1 cellular context compared by ENCODE assay signal in genomic region chr11:61828629-61829407, GRCh38.
TF ChIP-seq lines count a peak whose summit lies in the region.

No MANE protein-coding gene starts in this region.

TF ChIP-seq in HepG2, 621 proteins besides CTCF, POLR2A, EP300 and RAD21 (continued from another document and continues in another):
- TF ChIP-seq, protein P1, sequence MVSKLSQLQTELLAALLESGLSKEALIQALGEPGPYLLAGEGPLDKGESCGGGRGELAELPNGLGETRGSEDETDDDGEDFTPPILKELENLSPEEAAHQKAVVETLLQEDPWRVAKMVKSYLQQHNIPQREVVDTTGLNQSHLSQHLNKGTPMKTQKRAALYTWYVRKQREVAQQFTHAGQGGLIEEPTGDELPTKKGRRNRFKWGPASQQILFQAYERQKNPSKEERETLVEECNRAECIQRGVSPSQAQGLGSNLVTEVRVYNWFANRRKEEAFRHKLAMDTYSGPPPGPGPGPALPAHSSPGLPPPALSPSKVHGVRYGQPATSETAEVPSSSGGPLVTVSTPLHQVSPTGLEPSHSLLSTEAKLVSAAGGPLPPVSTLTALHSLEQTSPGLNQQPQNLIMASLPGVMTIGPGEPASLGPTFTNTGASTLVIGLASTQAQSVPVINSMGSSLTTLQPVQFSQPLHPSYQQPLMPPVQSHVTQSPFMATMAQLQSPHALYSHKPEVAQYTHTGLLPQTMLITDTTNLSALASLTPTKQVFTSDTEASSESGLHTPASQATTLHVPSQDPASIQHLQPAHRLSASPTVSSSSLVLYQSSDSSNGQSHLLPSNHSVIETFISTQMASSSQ (IDR thresholded peaks at IDR 0.05; ENCODE audit: low read depth) = no peak
- TF ChIP-seq, protein P1 (CRISPR knock-in tag; IDR thresholded peaks at IDR 0.05; ENCODE audit: borderline replicate concordance) = no peak
- TF ChIP-seq CSRNP1 (CRISPR knock-in tag; IDR thresholded peaks at IDR 0.05) (no peak), IKZF5 (CRISPR knock-in tag; IDR thresholded peaks at IDR 0.05) (no peak), ZNF574 (CRISPR knock-in tag; IDR thresholded peaks at IDR 0.05) (peak; percentile 44), ZNF326 (CRISPR knock-in tag; IDR thresholded peaks at IDR 0.05; ENCODE audit: borderline replicate concordance) (no peak), SYNCRIP (IDR thresholded peaks at IDR 0.05; ENCODE audit: insufficient read depth, low read depth, low read length) (no peak), ZNF205 (CRISPR knock-in tag; IDR thresholded peaks at IDR 0.05) (no peak), THAP11 (CRISPR knock-in tag; IDR thresholded peaks at IDR 0.05) (peak; percentile 13; the same call in 1 of the 2 replicates), ZNF839 (CRISPR knock-in tag; IDR thresholded peaks at IDR 0.05; ENCODE audit: borderline replicate concordance) (no peak), MED1 (CRISPR knock-in tag; IDR thresholded peaks at IDR 0.05) (0 out of 2 replicates have a peak, but pooled peaks have one; percentile 22), BATF2 (CRISPR knock-in tag; IDR thresholded peaks at IDR 0.05) (no peak), RAD51 (IDR thresholded peaks at IDR 0.05; ENCODE audit: borderline replicate concordance) (no peak), MLXIP (CRISPR knock-in tag; IDR thresholded peaks at IDR 0.05; ENCODE audit: borderline replicate concordance) (no peak), ZNF720 (CRISPR knock-in tag; IDR thresholded peaks at IDR 0.05) (no peak), ZNF713 (CRISPR knock-in tag; IDR thresholded peaks at IDR 0.05) (0 out of 2 replicates have a peak, but pooled peaks have one; percentile 43), ZUFSP (CRISPR knock-in tag; IDR thresholded peaks at IDR 0.05; ENCODE audit: borderline replicate concordance) (no peak), SP1 (IDR thresholded peaks at IDR 0.05) (no peak), SP1 (CRISPR knock-in tag; IDR thresholded peaks at IDR 0.05) (0 out of 2 replicates have a peak, but pooled peaks have one; percentile 4), SOX6 (IDR thresholded peaks at IDR 0.05) (no peak), SOX6 (CRISPR knock-in tag; IDR thresholded peaks at IDR 0.05) (no peak; the same call in 1 of the 2 replicates), ZNF790 (CRISPR knock-in tag; IDR thresholded peaks at IDR 0.05; ENCODE audit: borderline replicate concordance) (0 out of 2 replicates have a peak, but pooled peaks have one; percentile 78), ZNF407 (CRISPR knock-in tag; IDR thresholded peaks at IDR 0.05; ENCODE audit: not compliant biosample characterization) (no peak), KMT2A (CRISPR knock-in tag; IDR thresholded peaks at IDR 0.05) (0 out of 2 replicates have a peak, but pooled peaks have one; percentile 41), ELF3 (CRISPR knock-in tag; IDR thresholded peaks at IDR 0.05) (0 out of 2 replicates have a peak, but pooled peaks have one; percentile 6), ZFX (CRISPR knock-in tag; IDR thresholded peaks at IDR 0.05; ENCODE audit: low read depth) (peak; percentile 53)
- TF ChIP-seq, protein P2, sequence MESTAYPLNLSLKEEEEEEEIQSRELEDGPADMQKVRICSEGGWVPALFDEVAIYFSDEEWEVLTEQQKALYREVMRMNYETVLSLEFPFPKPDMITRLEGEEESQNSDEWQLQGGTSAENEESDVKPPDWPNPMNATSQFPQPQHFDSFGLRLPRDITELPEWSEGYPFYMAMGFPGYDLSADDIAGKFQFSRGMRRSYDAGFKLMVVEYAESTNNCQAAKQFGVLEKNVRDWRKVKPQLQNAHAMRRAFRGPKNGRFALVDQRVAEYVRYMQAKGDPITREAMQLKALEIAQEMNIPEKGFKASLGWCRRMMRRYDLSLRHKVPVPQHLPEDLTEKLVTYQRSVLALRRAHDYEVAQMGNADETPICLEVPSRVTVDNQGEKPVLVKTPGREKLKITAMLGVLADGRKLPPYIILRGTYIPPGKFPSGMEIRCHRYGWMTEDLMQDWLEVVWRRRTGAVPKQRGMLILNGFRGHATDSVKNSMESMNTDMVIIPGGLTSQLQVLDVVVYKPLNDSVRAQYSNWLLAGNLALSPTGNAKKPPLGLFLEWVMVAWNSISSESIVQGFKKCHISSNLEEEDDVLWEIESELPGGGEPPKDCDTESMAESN (CRISPR knock-in tag; conservative IDR thresholded peaks at IDR 0.05) = no peak
